In the genomic region with DNA sequence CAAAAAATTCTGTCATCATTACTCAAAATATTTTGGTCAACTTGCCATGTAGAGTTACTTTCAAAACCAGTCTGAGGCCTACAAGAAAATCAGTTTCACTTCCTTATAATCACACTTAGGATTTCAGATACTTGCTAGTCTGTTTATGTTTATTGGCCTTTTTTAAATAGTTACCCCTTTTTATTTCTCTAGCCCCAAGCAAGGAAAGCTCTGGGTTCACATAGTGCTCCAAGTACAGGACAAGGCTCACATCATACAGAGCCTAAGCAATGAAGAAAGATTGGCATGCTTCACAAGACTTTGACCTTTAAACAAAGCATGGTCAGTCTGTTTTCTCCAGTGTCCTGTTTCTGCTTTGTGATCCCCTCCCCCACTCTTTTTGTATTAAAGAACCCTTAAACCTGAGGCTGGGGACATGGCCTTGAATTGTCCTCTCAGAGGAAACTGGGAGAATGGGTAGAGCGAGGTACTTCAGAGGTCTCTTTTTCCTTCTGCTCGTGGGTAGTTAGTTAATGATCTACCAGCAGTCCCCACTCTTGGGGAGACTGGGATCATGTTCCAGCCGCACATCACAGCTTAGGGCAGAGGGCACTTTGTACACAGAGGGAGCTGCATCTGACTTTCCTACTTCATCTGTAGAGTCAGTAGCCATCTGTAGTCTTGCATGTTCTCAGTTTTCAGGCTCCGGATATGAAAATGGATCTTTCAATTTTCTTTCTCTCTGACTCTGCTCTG, we compare ENCODE assay signal across 9 cellular contexts.
DNase-seq lines count a peak whose midpoint lies in the region; ATAC-seq and TF ChIP-seq lines count a peak whose summit lies in the region.
"Had no signal": no experiment of that assay in that cellular context is flagged by ENCODE, and none has a peak within 500 bp of the region (broad histone marks: within the 10 kb centered on the region; RNA-seq: fewer than 3 reads in every experiment).

No MANE protein-coding gene starts in this region.

- peak overlapping the region; percentile 58 for H3K27ac ChIP-seq in muscle layer of duodenum (ENCODE audit: low read length)

- peak; percentile 53 for ATAC-seq in GM21825 (IDR thresholded peaks at IDR 0.05; ENCODE audit: unreplicated experiment)
- no peak for ATAC-seq in stimulated activated naive CD8-positive, alpha-beta T cell treated with anti-CD3 and anti-CD28 coated beads, Interleukin-15, amount 100 ng/mL, for 72 hours

- peak; percentile 57 for DNase-seq in GM06990 (ENCODE audit: extremely low read depth, insufficient read length)
- peak; percentile 54 for DNase-seq in RPMI8226
- no peak for DNase-seq in NCI-H446 (lab: John Stamatoyannopoulos, UW)
- no peak for DNase-seq in activated T-cell treated with anti-CD3 and anti-CD28 coated beads, Interleukin-2, amount 50 U/mL, for 48 hours
- DNase-seq in stimulated activated naive CD8-positive, alpha-beta T cell treated with anti-CD3 and anti-CD28 coated beads, Interleukin-15, amount 100 ng/mL, for 72 hours: no peak
- no peak for DNase-seq in stimulated activated CD4-positive, alpha-beta T cell treated with anti-CD3 and anti-CD28 coated beads, Interleukin-12 subunit alpha, Interleukin-12 subunit beta, amount 100 ng/mL, for 4 hours
- DNase-seq: aorta had no signal

- H3K4me3 Mint-ChIP-seq in stimulated activated naive CD8-positive, alpha-beta T cell treated with anti-CD3 and anti-CD28 coated beads, Interleukin-15, amount 100 ng/mL, for 72 hours: no peak overlapping the region

- H3K36me3 ChIP-seq in GM06990 (ENCODE audit: control insufficient read depth, insufficient read depth, low read length) (no peaks in the 10 kb centered on the region), muscle layer of duodenum (ENCODE audit: control insufficient read depth in 1 of 2, insufficient read depth in 2 of 2, low read length in 2 of 2) (no peaks in the 10 kb centered on the region)

- H3K9me3 ChIP-seq in muscle layer of duodenum (ENCODE audit: control insufficient read depth in 1 of 2, low read length in 2 of 2): no peaks in the 10 kb centered on the region

- no peaks in the 10 kb centered on the region for H3K27me3 Mint-ChIP-seq in stimulated activated naive CD8-positive, alpha-beta T cell treated with anti-CD3 and anti-CD28 coated beads, Interleukin-15, amount 100 ng/mL, for 72 hours

- H3K4me3 ChIP-seq in GM06990 (replicated peaks; ENCODE audit: low read depth, low read length): no peak overlapping the region
- H3K4me3 ChIP-seq in muscle layer of duodenum (ENCODE audit: low read depth in 1 of 2, low read length in 2 of 2): no peak overlapping the region

- H3K27ac Mint-ChIP-seq in stimulated activated naive CD8-positive, alpha-beta T cell treated with anti-CD3 and anti-CD28 coated beads, Interleukin-15, amount 100 ng/mL, for 72 hours: no peak overlapping the region

- H3K4me1 ChIP-seq in muscle layer of duodenum (ENCODE audit: control insufficient read depth in 1 of 2, insufficient read depth in 2 of 2, low read length in 2 of 2): peaks cover 7 to 18% of the 10 kb centered on the region in 2 donors

- H3K4me1 Mint-ChIP-seq in stimulated activated naive CD8-positive, alpha-beta T cell treated with anti-CD3 and anti-CD28 coated beads, Interleukin-15, amount 100 ng/mL, for 72 hours: peaks cover 34% of the 10 kb centered on the region

- no peak for TF ChIP-seq CTCF in GM06990 (IDR thresholded peaks at IDR 0.05; ENCODE audit: insufficient read depth, low read length, poor library complexity, severe bottlenecking)

- H3K27me3 ChIP-seq in GM06990 (replicated peaks; ENCODE audit: control insufficient read depth, insufficient read depth, low read length): no peaks in the 10 kb centered on the region
- no peaks in the 10 kb centered on the region for H3K27me3 ChIP-seq in muscle layer of duodenum (ENCODE audit: low read depth, low read length)

- H3K9me3 Mint-ChIP-seq in stimulated activated naive CD8-positive, alpha-beta T cell treated with anti-CD3 and anti-CD28 coated beads, Interleukin-15, amount 100 ng/mL, for 72 hours: no peaks in the 10 kb centered on the region

Comparison
In these comparisons a context has a peak if more than half of its experiments do, and no peak if none do; other contexts are left out.
1. DNase-seq: peak in GM06990 (single experiment) and RPMI8226 (single experiment); none in NCI-H446 (0 of 2), activated T-cell treated with anti-CD3 and anti-CD28 coated beads, Interleukin-2, amount 50 U/mL, for 48 hours (0 of 2), stimulated activated naive CD8-positive, alpha-beta T cell treated with anti-CD3 and anti-CD28 coated beads, Interleukin-15, amount 100 ng/mL, for 72 hours (0 of 2) and stimulated activated CD4-positive, alpha-beta T cell treated with anti-CD3 and anti-CD28 coated beads, Interleukin-12 subunit alpha, Interleukin-12 subunit beta, amount 100 ng/mL, for 4 hours (single experiment).